In genomic region chr18:46388295-46388694, GRCh38 we compare ENCODE assay signal across 13 cellular contexts.
"Had no signal": no experiment of that assay in that cellular context is flagged by ENCODE, and none has a peak within 500 bp of the region (broad histone marks: within the 10 kb centered on the region; RNA-seq: fewer than 3 reads in every experiment).

No MANE protein-coding gene starts in this region.

- H3K27ac Mint-ChIP-seq: T-helper 17 cell had no signal

- H3K4me3 ChIP-seq: adrenal gland, coronary artery, neural progenitor cell, ovary, smooth muscle cell had no signal

- H3K4me3 Mint-ChIP-seq: neural progenitor cell, T-helper 17 cell had no signal

- H3K4me1 ChIP-seq: adrenal gland had no signal

- H3K9ac ChIP-seq: neural progenitor cell had no signal

- H3K27ac ChIP-seq: adrenal gland, neural progenitor cell, ovary had no signal

- ATAC-seq: T-helper 17 cell had no signal

- H3K36me3 Mint-ChIP-seq: neural progenitor cell had no signal

- DNase-seq: activated CD4-positive, alpha-beta T cell treated with anti-CD3 and anti-CD28 coated beads, Interleukin-2, amount 50 U/mL, for 1 hour; activated CD4-positive, CD25-positive, alpha-beta regulatory T cell; activated naive CD4-positive, alpha-beta T cell treated with anti-CD3 and anti-CD28 coated beads, Interleukin-2, amount 50 U/mL, for 16 hours; adrenal gland; central memory CD4-positive, alpha-beta T cell; effector CD4-positive, alpha-beta T cell; T-helper 17 cell; trophoblast cell had no signal

- H3K9me3 Mint-ChIP-seq: neural progenitor cell had no signal

- H3K36me3 ChIP-seq: adrenal gland, neural progenitor cell, ovary had no signal

- H3K27me3 ChIP-seq: adrenal gland, neural progenitor cell, ovary had no signal

- H2AFZ ChIP-seq: neural progenitor cell had no signal

- H3K9me3 ChIP-seq: adrenal gland, ovary had no signal

- H3K4me2 ChIP-seq: neural progenitor cell, smooth muscle cell had no signal

- FAIRE-seq: TTC549 had no signal
